Comparison of ENCODE assay signal across 24 cellular contexts in genomic region chr3:76610150-76610549, GRCh38.
DNase-seq lines count a peak whose midpoint lies in the region; ATAC-seq, FAIRE-seq and TF ChIP-seq lines count a peak whose summit lies in the region.
"Had no signal": no experiment of that assay in that cellular context is flagged by ENCODE, and none has a peak within 500 bp of the region (broad histone marks: within the 10 kb centered on the region; RNA-seq: fewer than 3 reads in every experiment).

No MANE protein-coding gene starts in this region.

- H3K27me3 ChIP-seq in right cardiac atrium (ENCODE audit: control insufficient read depth, insufficient read depth) (no peaks in the 10 kb centered on the region), esophagus muscularis mucosa (no peaks in the 10 kb centered on the region)
- H3K27me3 ChIP-seq: BLaER1 treated with 17β-estradiol and CSF1 and Interleukin-3, amounts not matched to agents 10 nM and 100 nM had no signal

- H3K4me3 ChIP-seq in right cardiac atrium (ENCODE audit: low read length) = no peak overlapping the region
- no peak overlapping the region for H3K4me3 ChIP-seq in kidney (ENCODE audit: low read length in 2 of 2)
- H3K4me3 ChIP-seq in esophagus muscularis mucosa = no peak overlapping the region
- H3K4me3 ChIP-seq: A549; BLaER1 treated with 17β-estradiol and CSF1 and Interleukin-3, amounts not matched to agents 10 nM and 100 nM; GM12878 had no signal

- no peak overlapping the region for H3K9ac ChIP-seq in kidney (ENCODE audit: low read length in 2 of 2)
- H3K9ac ChIP-seq: BLaER1 treated with 17β-estradiol and CSF1 and Interleukin-3, amounts not matched to agents 10 nM and 100 nM had no signal

- DNase-seq in right cardiac atrium (peak in 2 of 3 donors; percentile 20 to 31), Right ventricle myocardium inferior (ENCODE audit: missing footprints) (no peak), kidney (peak; percentile 44), esophagus muscularis mucosa (ENCODE audit: extremely low spot score) (no peak)
- no peak for DNase-seq in activated effector memory CD4-positive, alpha-beta T cell treated with anti-CD3 and anti-CD28 coated beads, Interleukin-2, amount 50 U/mL, for 16 hours
- DNase-seq: AML-193; Caco-2; Calu3; CD4-positive, alpha-beta T cell; CD8-positive, alpha-beta T cell; DMS 273 treated with DMSO at 0.1 percent for 48 hours; DMS153; DMS53; DMS79; DND-41; EL; GDM1 had no signal

- TF ChIP-seq POLR2A in esophagus muscularis mucosa (IDR thresholded peaks at IDR 0.05; ENCODE audit: low read depth) = no peak

- no peak for FAIRE-seq in kidney (lab: Jason Lieb, UNC)
- FAIRE-seq: GM12878, GM12892, GM19239 had no signal

- no peak for TF ChIP-seq EP300 in esophagus muscularis mucosa (IDR thresholded peaks at IDR 0.05)

- H3K27ac ChIP-seq in right cardiac atrium (ENCODE audit: low read length) = no peak overlapping the region
- H3K27ac ChIP-seq in kidney (ENCODE audit: low read depth in 2 of 2, low read length in 2 of 2) = no peak overlapping the region
- no peak overlapping the region for H3K27ac ChIP-seq in esophagus muscularis mucosa (replicated peaks in 1 of 4)
- H3K27ac ChIP-seq: 22Rv1; A549; BLaER1 treated with 17β-estradiol and CSF1 and Interleukin-3, amounts not matched to agents 10 nM and 100 nM; C4-2B had no signal

- WGBS in right cardiac atrium = 87% methylated on average over 11 of the region's 11 CpGs
- WGBS in esophagus muscularis mucosa = 85% methylated on average over 11 of the region's 11 CpGs

- H3K9me3 ChIP-seq in right cardiac atrium (ENCODE audit: control insufficient read depth, low read length) (no peaks in the 10 kb centered on the region), kidney (ENCODE audit: control insufficient read depth in 1 of 2, low read length in 2 of 2) (no peaks in the 10 kb centered on the region), esophagus muscularis mucosa (no peaks in the 10 kb centered on the region)
- H3K9me3 ChIP-seq: Caco-2 had no signal

- intact Hi-C loops in right cardiac atrium (cut with DNase I) (no loop called here), Right ventricle myocardium inferior (cut with DNase I) (no loop called here), kidney (cut with DNase I) (no loop called here), esophagus muscularis mucosa (cut with DNase I) (no loop called here)

- no peaks in the 10 kb centered on the region for H3K4me1 ChIP-seq in right cardiac atrium (ENCODE audit: control insufficient read depth, insufficient read depth, low read length)
- H3K4me1 ChIP-seq in kidney (ENCODE audit: control insufficient read depth in 1 of 2, insufficient read depth in 1 of 2, low read depth in 1 of 2, low read length in 2 of 2) = no peaks in the 10 kb centered on the region
- no peaks in the 10 kb centered on the region for H3K4me1 ChIP-seq in esophagus muscularis mucosa
- H3K4me1 ChIP-seq: A549; BLaER1 treated with 17β-estradiol and CSF1 and Interleukin-3, amounts not matched to agents 10 nM and 100 nM; Caco-2 had no signal

- no peak for ATAC-seq in right cardiac atrium
- no peak for ATAC-seq in Right ventricle myocardium inferior
- ATAC-seq: A549; CD8-positive, alpha-beta T cell; GM12878 had no signal

- H3K36me3 ChIP-seq in kidney (ENCODE audit: control insufficient read depth in 1 of 2, insufficient read depth in 2 of 2, low read length in 2 of 2) (no peaks in the 10 kb centered on the region), esophagus muscularis mucosa (no peaks in the 10 kb centered on the region)
- H3K36me3 ChIP-seq: BLaER1 treated with 17β-estradiol and CSF1 and Interleukin-3, amounts not matched to agents 10 nM and 100 nM had no signal

- TF ChIP-seq CTCF in kidney (IDR thresholded peaks at IDR 0.05; ENCODE audit: borderline replicate concordance, extremely low read depth, insufficient read depth) = no peak
- no peak for TF ChIP-seq CTCF in esophagus muscularis mucosa (IDR thresholded peaks at IDR 0.05)

Comparison
In these comparisons a context has a peak if more than half of its experiments do, and no peak if none do; other contexts are left out.
1. DNase-seq: peak in right cardiac atrium (2 of 3) and kidney (single experiment); none in Right ventricle myocardium inferior (single experiment), esophagus muscularis mucosa (single experiment) and activated effector memory CD4-positive, alpha-beta T cell treated with anti-CD3 and anti-CD28 coated beads, Interleukin-2, amount 50 U/mL, for 16 hours (single experiment).